Comparison of ENCODE assay signal across 15 cellular contexts in the genomic region with DNA sequence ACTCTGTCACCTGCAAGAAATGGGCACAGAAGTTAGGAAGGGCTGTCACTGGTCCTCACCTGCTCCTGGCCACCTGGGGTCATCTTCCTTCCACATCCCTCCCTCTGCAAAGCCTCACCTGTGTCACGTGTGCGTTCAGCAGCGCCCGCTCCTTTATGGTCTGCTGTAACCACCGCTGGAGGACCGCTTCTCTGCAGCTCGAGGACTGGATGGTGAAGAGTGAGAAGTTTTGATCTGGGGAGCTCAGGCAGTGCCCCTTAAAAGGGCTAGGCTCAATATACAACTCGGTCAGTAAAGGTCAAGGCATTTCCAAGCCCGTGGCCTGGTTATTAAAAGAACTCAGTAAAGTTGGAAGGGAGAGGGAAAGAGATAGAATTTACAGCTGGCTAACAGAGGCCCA. TPM values are rescaled to one million over a fixed set of nuclear protein-coding genes. Genes with fewer than 3 reads are reported as not detected.
"Had no signal": no experiment of that assay in that cellular context is flagged by ENCODE, and none has a peak within 500 bp of the region (broad histone marks: within the 10 kb centered on the region; RNA-seq: fewer than 3 reads in every experiment).

No MANE protein-coding gene starts in this region.

RNA-seq across cellular contexts. Expression of a gene that starts 6.6 kb away (rescaled TPM):
- total RNA-seq: activated CD4-positive, alpha-beta memory T cell treated with anti-CD3 and anti-CD28 coated beads, Interleukin-2, amount 10 ng/mL, durations not matched to agents 7 days and 5 days; activated CD4-positive, alpha-beta T cell treated with anti-CD3 and anti-CD28 coated beads for 36 hours; activated CD4-positive, alpha-beta T cell treated with anti-CD3 and anti-CD28 coated beads, Interleukin-2, amount 10 ng/mL, durations not matched to agents 7 days and 5 days; activated CD8-positive, alpha-beta memory T cell treated with anti-CD3 and anti-CD28 coated beads, Interleukin-2, amount 10 ng/mL, durations not matched to agents 7 days and 5 days; activated CD8-positive, alpha-beta T cell treated with anti-CD3 and anti-CD28 coated beads, Interleukin-2, amount 10 ng/mL, durations not matched to agents 7 days and 5 days; activated naive CD8-positive, alpha-beta T cell treated with anti-CD3 and anti-CD28 coated beads for 36 hours; activated T-cell treated with anti-CD3 and anti-CD28 coated beads, Interleukin-2, amount 50 U/mL, for 4 hours; activated T-helper 1 cell treated with anti-CD3 and anti-CD28 coated beads, Interleukin-12 subunit alpha, Interleukin-12 subunit beta, Interleukin-2, Interleukin-4 antibody, amounts not matched to agents 30 ng/mL and 10 ng/mL and 1 ng/mL, durations not matched to agents 14 hours and 24 hours and 36 hours; adrenal gland; aorta; body of pancreas; cardiac septum had no signal

RNA-seq across cellular contexts. Expression of a gene that starts 54.6 kb away (rescaled TPM):
- total RNA-seq: activated CD4-positive, alpha-beta T cell treated with anti-CD3 and anti-CD28 coated beads, Interleukin-2, amount 10 ng/mL, durations not matched to agents 7 days and 5 days; activated CD8-positive, alpha-beta T cell treated with anti-CD3 and anti-CD28 coated beads, Interleukin-2, amount 10 ng/mL, durations not matched to agents 7 days and 5 days; activated naive CD4-positive, alpha-beta T cell treated with anti-CD3 and anti-CD28 coated beads for 36 hours; activated naive CD4-positive, alpha-beta T cell treated with anti-CD3 and anti-CD28 coated beads, Interleukin-2, amount 50 U/mL, for 72 hours; activated naive CD8-positive, alpha-beta T cell treated with anti-CD3 and anti-CD28 coated beads for 36 hours; activated T-cell treated with anti-CD3 and anti-CD28 coated beads, Interleukin-2, amount 50 U/mL, for 4 hours; activated T-helper 1 cell treated with anti-CD3 and anti-CD28 coated beads, Interleukin-12 subunit alpha, Interleukin-12 subunit beta, Interleukin-2, Interleukin-4 antibody, amounts not matched to agents 30 ng/mL and 10 ng/mL and 1 ng/mL, durations not matched to agents 14 hours and 24 hours and 36 hours; activated T-helper 17 cell treated with anti-CD3 and anti-CD28 coated beads, Interleukin-2, amount 50 U/mL, for 72 hours; body of pancreas had no signal
